ENCODE assay signal across 11 cellular contexts in the genomic region with DNA sequence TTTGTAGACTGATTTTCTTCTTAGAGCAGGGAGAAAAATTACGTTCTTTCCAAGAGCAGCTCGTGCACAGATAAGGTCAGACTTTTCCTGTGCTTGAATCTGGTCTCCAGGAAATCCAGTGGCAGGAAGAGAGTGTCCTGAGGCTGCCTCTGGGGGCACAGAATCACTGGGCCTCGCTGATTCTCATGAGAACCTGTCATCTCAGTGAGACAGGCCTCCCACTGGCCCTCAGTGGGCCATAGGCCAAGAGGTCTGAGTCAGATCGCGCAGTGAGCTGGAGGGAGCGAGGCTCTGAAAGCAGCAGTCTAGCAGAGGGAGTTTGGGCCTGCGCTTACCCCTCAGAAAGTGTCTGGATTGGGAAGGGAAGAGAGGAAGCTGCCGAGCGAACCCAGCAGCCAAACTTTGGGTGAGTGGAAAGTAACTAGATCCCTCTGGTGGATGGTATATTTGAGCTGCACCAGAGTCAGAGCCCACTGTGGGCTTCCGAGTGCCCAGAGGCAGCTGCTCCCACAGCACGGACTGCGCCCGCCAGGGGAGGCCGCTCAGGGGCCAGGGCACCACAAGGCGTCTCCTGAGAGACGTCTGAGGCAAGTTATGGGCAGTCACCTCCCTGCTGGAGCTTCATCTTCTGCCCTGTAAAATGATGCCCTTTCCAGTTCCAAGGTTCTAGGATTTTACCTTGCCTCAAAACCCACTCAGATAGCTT. TPM values are rescaled to one million over a fixed set of nuclear protein-coding genes. Genes with fewer than 3 reads are reported as not detected.
DNase-seq lines count a peak whose midpoint lies in the region; ATAC-seq and TF ChIP-seq lines count a peak whose summit lies in the region.
"Had no signal": no experiment of that assay in that cellular context is flagged by ENCODE, and none has a peak within 500 bp of the region (broad histone marks: within the 10 kb centered on the region; RNA-seq: fewer than 3 reads in every experiment).

No MANE protein-coding gene starts in this region.

- H3K9me3 ChIP-seq in HCT116 (ENCODE audit: control insufficient read depth in 1 of 2, insufficient read depth in 1 of 2, low read depth in 1 of 2, low read length in 2 of 2), result no peaks in the 10 kb centered on the region
- H3K9me3 ChIP-seq in naive thymus-derived CD4-positive, alpha-beta T cell (ENCODE audit: control insufficient read depth in 2 of 3, low read length in 3 of 3), result no peaks in the 10 kb centered on the region

- H3K27me3 Mint-ChIP-seq in stimulated activated memory B cell treated with anti-CD40 and anti-IgM and Interleukin-4, amounts not matched to agents 10 μg/mL and 1 μg/mL and 100 μg/mL, for 72 hours, result no peaks in the 10 kb centered on the region
- peaks cover 5 to 37% (median 15%) of the 10 kb centered on the region in 5 donors for H3K27me3 Mint-ChIP-seq in naive thymus-derived CD4-positive, alpha-beta T cell

- H3K27ac Mint-ChIP-seq in stimulated activated memory B cell treated with anti-CD40 and anti-IgM and Interleukin-4, amounts not matched to agents 10 μg/mL and 1 μg/mL and 100 μg/mL, for 72 hours, result peak overlapping the region; percentile 90
- no peak overlapping the region for H3K27ac Mint-ChIP-seq in naive thymus-derived CD4-positive, alpha-beta T cell

- H3K4me3 ChIP-seq in HCT116 (replicated peaks in 1 of 2; ENCODE audit: low read depth in 1 of 2, low read length in 2 of 2), result no peak overlapping the region
- no peak overlapping the region for H3K4me3 ChIP-seq in naive thymus-derived CD4-positive, alpha-beta T cell (ENCODE audit: low read length)

- DNase-seq in HCT116 (ENCODE audit: low read depth, low spot score) (no peak), astrocyte of the hippocampus (ENCODE audit: low read depth, low spot score) (peak; percentile 88), left ventricle myocardium superior (peak; percentile 61), AML-193 (lab: John Stamatoyannopoulos, UW) (no peak), cortex of kidney (lab: John Stamatoyannopoulos, UW) (no peak), NCI-H2081 treated with DMSO at 0.1 percent for 48 hours (lab: John Stamatoyannopoulos, UW) (no peak)
- no peak for DNase-seq in naive thymus-derived CD4-positive, alpha-beta T cell
- DNase-seq: nucleus accumbens, SHP77 treated with DMSO at 0.1 percent for 48 hours had no signal

- peak overlapping the region; percentile 5; the same call in 1 of the 2 replicates for H3K4me2 ChIP-seq in HCT116 (ENCODE audit: low read length)
- H3K4me2 ChIP-seq: KMS-11 had no signal

- peaks cover 0 to 11% of the 10 kb centered on the region in 2 experiments; a peak in 2 of 4 replicates for H3K4me1 ChIP-seq in HCT116 (ENCODE audit: control insufficient read depth in 1 of 2, insufficient read depth in 2 of 2, low read length in 2 of 2)
- H3K4me1 ChIP-seq in naive thymus-derived CD4-positive, alpha-beta T cell (ENCODE audit: control insufficient read depth in 2 of 2, insufficient read depth in 2 of 2, low read length in 2 of 2), result no peaks in the 10 kb centered on the region

- H3K36me3 Mint-ChIP-seq in stimulated activated memory B cell treated with anti-CD40 and anti-IgM and Interleukin-4, amounts not matched to agents 10 μg/mL and 1 μg/mL and 100 μg/mL, for 72 hours, result no peaks in the 10 kb centered on the region
- H3K36me3 Mint-ChIP-seq in naive thymus-derived CD4-positive, alpha-beta T cell, result no peaks in the 10 kb centered on the region

- no peak for TF ChIP-seq CTCF in HCT116 (IDR thresholded peaks at IDR 0.05 in 2 of 3, conservative IDR thresholded peaks at IDR 0.05 in 1 of 3; ENCODE audit: borderline replicate concordance in 1 of 3, insufficient read depth in 1 of 3, low read depth in 2 of 3, low read length in 2 of 3)

- H2AFZ ChIP-seq in HCT116 (ENCODE audit: low read depth, low read length, poor library complexity, severe bottlenecking), result no peak overlapping the region

- H3K27me3 ChIP-seq in HCT116 (ENCODE audit: insufficient read depth, low read length), result no peaks in the 10 kb centered on the region
- H3K27me3 ChIP-seq in naive thymus-derived CD4-positive, alpha-beta T cell (ENCODE audit: control insufficient read depth in 2 of 2, insufficient read depth in 2 of 2, low read length in 2 of 2), result peaks cover 0 to 5% of the 10 kb centered on the region in 2 donors

- H3K9ac ChIP-seq in HCT116 (ENCODE audit: low read length), result no peak overlapping the region
- H3K9ac ChIP-seq: KMS-11 had no signal

- peak; percentile 37 for ATAC-seq in HCT116
- ATAC-seq in left ventricle myocardium superior, result peak; percentile 82
- ATAC-seq in stimulated activated memory B cell treated with anti-CD40 and anti-IgM and Interleukin-4, amounts not matched to agents 10 μg/mL and 1 μg/mL and 100 μg/mL, for 72 hours, result no peak
- no peak for ATAC-seq in naive thymus-derived CD4-positive, alpha-beta T cell

- RAD21 ChIA-PET in HCT116 (lab: Charles Lee; ENCODE audit: low non-redundant PET in 1 of 2, low total read pairs in 2 of 2, uncharacterized antibody in 2 of 2, unreplicated experiment in 2 of 2), result no interaction called here

- H4K20me1 ChIP-seq in HCT116 (ENCODE audit: insufficient read depth), result no peaks in the 10 kb centered on the region

- BruUV-seq in HCT116 (replicated peaks; lab: Mats Ljungman, UMichigan), result no TSS peak

- no peaks in the 10 kb centered on the region for H3K9me3 Mint-ChIP-seq in stimulated activated memory B cell treated with anti-CD40 and anti-IgM and Interleukin-4, amounts not matched to agents 10 μg/mL and 1 μg/mL and 100 μg/mL, for 72 hours
- H3K9me3 Mint-ChIP-seq in naive thymus-derived CD4-positive, alpha-beta T cell, result peaks cover 0 to 1% (median 0%) of the 10 kb centered on the region in 11 donors

- no peak for TF ChIP-seq POLR2A in HCT116 (IDR thresholded peaks at IDR 0.05; ENCODE audit: borderline replicate concordance, extremely low read depth, insufficient read depth, insufficient read length)

- no peak for TF ChIP-seq RAD21 in HCT116 (IDR thresholded peaks at IDR 0.05; ENCODE audit: low read depth)

- CTCF ChIA-PET in HCT116 (lab: Charles Lee), result interaction anchor here (1.2 to 3.2 kb wide), 3 partner anchors 14 to 288 kb away, joined by 3 to 30 read pairs (median 4); no protein-coding TSS in a partner anchor
- CTCF ChIA-PET in naive thymus-derived CD4-positive, alpha-beta T cell (lab: Charles Lee), result interaction anchor here (0.8 to 2.2 kb wide), 2 partner anchors 12 to 14 kb away, joined by 3 to 8 read pairs; no protein-coding TSS in a partner anchor

- no peaks in the 10 kb centered on the region for H3K9me2 ChIP-seq in HCT116 (ENCODE audit: insufficient read depth)

- no peaks in the 10 kb centered on the region for H3K36me3 ChIP-seq in HCT116 (ENCODE audit: control insufficient read depth in 1 of 2, insufficient read depth in 2 of 2, low read length in 2 of 2)
- H3K36me3 ChIP-seq in naive thymus-derived CD4-positive, alpha-beta T cell (ENCODE audit: control insufficient read depth in 2 of 3, insufficient read depth in 3 of 3, low read length in 3 of 3), result no peaks in the 10 kb centered on the region

- POLR2A ChIA-PET in HCT116 (lab: Charles Lee), result no interaction called here
- POLR2A ChIA-PET in naive thymus-derived CD4-positive, alpha-beta T cell (lab: Charles Lee), result no interaction called here

- H3K27ac ChIP-seq in HCT116 (ENCODE audit: low read depth, low read length), result no peak overlapping the region
- no peak overlapping the region for H3K27ac ChIP-seq in naive thymus-derived CD4-positive, alpha-beta T cell (ENCODE audit: low read depth, low read length)
- H3K27ac ChIP-seq: KMS-11 had no signal

- intact Hi-C loops in HCT116 (cut with micrococcal nuclease) (no loop called here), left ventricle myocardium superior (cut with micrococcal nuclease) (no loop called here)
- intact Hi-C loops in naive thymus-derived CD4-positive, alpha-beta T cell (cut with micrococcal nuclease), result no loop called here

- H3K4me3 Mint-ChIP-seq in stimulated activated memory B cell treated with anti-CD40 and anti-IgM and Interleukin-4, amounts not matched to agents 10 μg/mL and 1 μg/mL and 100 μg/mL, for 72 hours, result peak overlapping the region; percentile 63
- H3K4me3 Mint-ChIP-seq in naive thymus-derived CD4-positive, alpha-beta T cell, result peak overlapping the region in 1 of 10 donors; percentile 61

- H3K79me2 ChIP-seq in HCT116 (ENCODE audit: insufficient read depth, low read length), result no peaks in the 10 kb centered on the region

- H3K4me1 Mint-ChIP-seq in stimulated activated memory B cell treated with anti-CD40 and anti-IgM and Interleukin-4, amounts not matched to agents 10 μg/mL and 1 μg/mL and 100 μg/mL, for 72 hours, result peaks cover 82% of the 10 kb centered on the region
- H3K4me1 Mint-ChIP-seq in naive thymus-derived CD4-positive, alpha-beta T cell, result peaks cover 0 to 8% (median 3%) of the 10 kb centered on the region in 7 donors

TF ChIP-seq in HCT116, 20 proteins besides CTCF, POLR2A, EP300 and RAD21:
- no peak for TF ChIP-seq ELF1 (IDR thresholded peaks at IDR 0.05; ENCODE audit: borderline replicate concordance, low read depth)
- no peak for TF ChIP-seq SP1 (IDR thresholded peaks at IDR 0.05; ENCODE audit: low read depth)

RNA-seq across cellular contexts. Expression of gene GDF7, which starts 8.2 kb away (rescaled TPM):
- total RNA-seq in HCT116 (2021; ENCODE audit: unreplicated experiment), result 0.02 TPM
- 0.01 and 0.02 TPM in 2 replicates for polyA plus RNA-seq in HCT116 (2012)
- total RNA-seq in left ventricle myocardium superior, result 0.32 TPM
- total RNA-seq in naive thymus-derived CD4-positive, alpha-beta T cell, result under 1 TPM in 3 of 5 experiments, not detected in 2; 0.03 to 0.20 (median 0.05) TPM
- polyA plus RNA-seq in naive thymus-derived CD4-positive, alpha-beta T cell, result under 1 TPM; 0.01 to 0.17 TPM

RNA-seq across cellular contexts. Expression of gene HS1BP3, which starts 24.2 kb away (rescaled TPM):
- 17.1 TPM for total RNA-seq in HCT116 (2021; ENCODE audit: unreplicated experiment)
- polyA plus RNA-seq in HCT116 (2012), result 13.2 and 15.7 TPM in 2 replicates
- total RNA-seq in left ventricle myocardium superior, result 20.2 TPM
- total RNA-seq in naive thymus-derived CD4-positive, alpha-beta T cell, result 10 to 100 TPM; 12.0 to 19.0 (median 18.3) TPM
- polyA plus RNA-seq in naive thymus-derived CD4-positive, alpha-beta T cell, result 10 to 100 TPM; 13.8 to 17.3 TPM

Comparison
In these comparisons a context has a peak if more than half of its experiments do, and no peak if none do; other contexts are left out.
1. ATAC-seq: peak in HCT116 (single experiment) and left ventricle myocardium superior (single experiment); none in stimulated activated memory B cell treated with anti-CD40 and anti-IgM and Interleukin-4, amounts not matched to agents 10 μg/mL and 1 μg/mL and 100 μg/mL, for 72 hours (single experiment) and naive thymus-derived CD4-positive, alpha-beta T cell (single experiment).
2. DNase-seq: peak in astrocyte of the hippocampus (single experiment) and left ventricle myocardium superior (single experiment); none in HCT116 (single experiment), AML-193 (0 of 2), cortex of kidney (single experiment), naive thymus-derived CD4-positive, alpha-beta T cell (0 of 9) and NCI-H2081 treated with DMSO at 0.1 percent for 48 hours (single experiment).